Comparison of ENCODE assay signal across 25 cellular contexts in genomic region chr2:143152219-143152618, GRCh38. TPM values are rescaled to one million over a fixed set of nuclear protein-coding genes. Genes with fewer than 3 reads are reported as not detected.
DNase-seq lines count a peak whose midpoint lies in the region; ATAC-seq, FAIRE-seq and TF ChIP-seq lines count a peak whose summit lies in the region.
"Had no signal": no experiment of that assay in that cellular context is flagged by ENCODE, and none has a peak within 500 bp of the region (broad histone marks: within the 10 kb centered on the region; RNA-seq: fewer than 3 reads in every experiment).

No MANE protein-coding gene starts in this region.

- H3K27ac ChIP-seq in OCI-LY1 (ENCODE audit: low read depth, low read length, poor library complexity, severe bottlenecking) (peak overlapping the region; percentile 74), spleen (peak overlapping the region; percentile 55 to 88 (median 84))
- H3K27ac ChIP-seq: body of pancreas, neural progenitor cell, psoas muscle had no signal

- H3K9me2 ChIP-seq in OCI-LY1 (ENCODE audit: low read depth, low read length): no peaks in the 10 kb centered on the region

- H3K36me3 ChIP-seq in OCI-LY1 (ENCODE audit: insufficient read depth, low read length): peaks cover 18% of the 10 kb centered on the region; the same call in 1 of the 2 replicates
- H3K36me3 ChIP-seq in spleen: peaks cover 0 to 18% (median 3%) of the 10 kb centered on the region in 6 donors
- no peaks in the 10 kb centered on the region for H3K36me3 ChIP-seq in MG63
- H3K36me3 ChIP-seq: neural progenitor cell had no signal

- H3K9ac ChIP-seq in OCI-LY1 (ENCODE audit: low read length): no peak overlapping the region; the same call in 1 of the 2 replicates
- H3K9ac ChIP-seq: neural progenitor cell had no signal

- H3K27me3 Mint-ChIP-seq in activated naive CD4-positive, alpha-beta T cell treated with anti-CD3 and anti-CD28 coated beads for 36 hours (ENCODE audit: low read depth): no peaks in the 10 kb centered on the region
- H3K27me3 Mint-ChIP-seq in activated naive CD8-positive, alpha-beta T cell treated with anti-CD3 and anti-CD28 coated beads for 36 hours: no peaks in the 10 kb centered on the region

- H3K9me3 ChIP-seq in OCI-LY1 (ENCODE audit: low read length): no peaks in the 10 kb centered on the region
- no peaks in the 10 kb centered on the region for H3K9me3 ChIP-seq in spleen
- H3K9me3 ChIP-seq in MG63: no peaks in the 10 kb centered on the region
- H3K9me3 ChIP-seq: body of pancreas, psoas muscle had no signal

- no peak overlapping the region for H3K4me3 ChIP-seq in OCI-LY1 (ENCODE audit: low read depth, low read length, poor library complexity, severe bottlenecking)
- peak overlapping the region in 1 of 8 donors; percentile 30 for H3K4me3 ChIP-seq in spleen
- no peak overlapping the region for H3K4me3 ChIP-seq in MG63
- H3K4me3 ChIP-seq: body of pancreas, neural progenitor cell, psoas muscle had no signal

- intact Hi-C loops in activated naive CD4-positive, alpha-beta T cell treated with anti-CD3 and anti-CD28 coated beads for 36 hours (cut with micrococcal nuclease): loop anchor here (5.0 kb wide), 2 partner anchors 1045 to 1180 kb away; a partner anchor contains a TSS
- intact Hi-C loops in spleen (cut with DNase I; ENCODE audit: low total_unique reads): no loop called here

- TF ChIP-seq CTCF in OCI-LY1 (IDR thresholded peaks at IDR 0.05; ENCODE audit: low read length) (no peak), spleen (IDR thresholded peaks at IDR 0.05 in 8 of 11, conservative IDR thresholded peaks at IDR 0.05 in 3 of 11) (no peak)

- ATAC-seq in HG03139 (IDR thresholded peaks at IDR 0.05; ENCODE audit: unreplicated experiment): no peak
- ATAC-seq: body of pancreas, left lobe of liver, PC-3, psoas muscle had no signal

- no peak for DNase-seq in activated naive CD4-positive, alpha-beta T cell treated with anti-CD3 and anti-CD28 coated beads for 36 hours
- no peak for DNase-seq in activated naive CD4-positive, alpha-beta T cell (lab: John Stamatoyannopoulos, UW)
- no peak for DNase-seq in activated naive CD8-positive, alpha-beta T cell treated with anti-CD3 and anti-CD28 coated beads for 36 hours
- DNase-seq in spleen (no peak), H54 (ENCODE audit: insufficient read length, low spot score) (no peak), MG63 (no peak)
- DNase-seq: body of pancreas, DND-41, endodermal cell, GOT3, midbrain, NCI-H1930, NCI-H345, NCI-H82, PC-3, psoas muscle, SHP77 had no signal

- no peaks in the 10 kb centered on the region for H3K9me3 Mint-ChIP-seq in activated naive CD4-positive, alpha-beta T cell treated with anti-CD3 and anti-CD28 coated beads for 36 hours
- no peaks in the 10 kb centered on the region for H3K9me3 Mint-ChIP-seq in activated naive CD8-positive, alpha-beta T cell treated with anti-CD3 and anti-CD28 coated beads for 36 hours
- H3K9me3 Mint-ChIP-seq: endodermal cell, neural progenitor cell, type B pancreatic cell had no signal

- H3K4me3 Mint-ChIP-seq in activated naive CD4-positive, alpha-beta T cell treated with anti-CD3 and anti-CD28 coated beads for 36 hours: peak overlapping the region; percentile 77
- H3K4me3 Mint-ChIP-seq in activated naive CD8-positive, alpha-beta T cell treated with anti-CD3 and anti-CD28 coated beads for 36 hours: peak overlapping the region; percentile 70
- H3K4me3 Mint-ChIP-seq: endodermal cell, neural progenitor cell, type B pancreatic cell had no signal

- CTCF ChIA-PET in activated naive CD4-positive, alpha-beta T cell treated with anti-CD3 and anti-CD28 coated beads for 36 hours (lab: Charles Lee): interaction anchor here (1.1 to 2.4 kb wide), 4 partner anchors 10 to 40 kb away, joined by 3 to 11 read pairs (median 6); no protein-coding TSS in a partner anchor

- no peak overlapping the region for H2AFZ ChIP-seq in OCI-LY1 (ENCODE audit: low read length)
- H2AFZ ChIP-seq: neural progenitor cell had no signal

- peaks cover 84% of the 10 kb centered on the region for H3K4me1 Mint-ChIP-seq in activated naive CD4-positive, alpha-beta T cell treated with anti-CD3 and anti-CD28 coated beads for 36 hours (ENCODE audit: low read depth)
- peaks cover 70% of the 10 kb centered on the region for H3K4me1 Mint-ChIP-seq in activated naive CD8-positive, alpha-beta T cell treated with anti-CD3 and anti-CD28 coated beads for 36 hours
- H3K4me1 Mint-ChIP-seq: neural progenitor cell had no signal

- peaks cover 89% of the 10 kb centered on the region for H3K79me2 ChIP-seq in OCI-LY1 (ENCODE audit: insufficient read depth, low read length)

- FAIRE-seq in H54 (lab: Jason Lieb, UNC): no peak
- FAIRE-seq: colon had no signal

- no peaks in the 10 kb centered on the region for H4K20me1 ChIP-seq in OCI-LY1 (ENCODE audit: insufficient read depth, low read length)

- H3K4me1 ChIP-seq in OCI-LY1 (ENCODE audit: insufficient read depth, low read length, severe bottlenecking): peaks cover 99% of the 10 kb centered on the region
- peaks cover 48 to 98% (median 92%) of the 10 kb centered on the region in 6 donors for H3K4me1 ChIP-seq in spleen
- H3K4me1 ChIP-seq: body of pancreas, neural progenitor cell, psoas muscle had no signal

- H3K27me3 ChIP-seq in OCI-LY1 (ENCODE audit: insufficient read depth, low read length) (no peaks in the 10 kb centered on the region), spleen (replicated peaks in 1 of 7) (no peaks in the 10 kb centered on the region), MG63 (no peaks in the 10 kb centered on the region)
- H3K27me3 ChIP-seq: body of pancreas, neural progenitor cell had no signal

- H3K36me3 Mint-ChIP-seq in activated naive CD4-positive, alpha-beta T cell treated with anti-CD3 and anti-CD28 coated beads for 36 hours (ENCODE audit: low read depth): peaks cover 18% of the 10 kb centered on the region
- peaks cover 28% of the 10 kb centered on the region for H3K36me3 Mint-ChIP-seq in activated naive CD8-positive, alpha-beta T cell treated with anti-CD3 and anti-CD28 coated beads for 36 hours
- H3K36me3 Mint-ChIP-seq: neural progenitor cell, type B pancreatic cell had no signal

- H3K4me2 ChIP-seq in OCI-LY1 (ENCODE audit: low read length): peak overlapping the region; percentile 40
- H3K4me2 ChIP-seq: neural progenitor cell had no signal

- no peak for TF ChIP-seq POLR2A in spleen (IDR thresholded peaks at IDR 0.05)
- TF ChIP-seq POLR2A in H54 (IDR thresholded peaks at IDR 0.05; ENCODE audit: low read depth, low read length): no peak

- no peaks in the 10 kb centered on the region; the same call in 1 of the 2 replicates for H3F3A ChIP-seq in OCI-LY1 (ENCODE audit: insufficient read depth, low read length)

- H3K27ac Mint-ChIP-seq in activated naive CD4-positive, alpha-beta T cell treated with anti-CD3 and anti-CD28 coated beads for 36 hours: peak overlapping the region; percentile 91
- H3K27ac Mint-ChIP-seq in activated naive CD8-positive, alpha-beta T cell treated with anti-CD3 and anti-CD28 coated beads for 36 hours: peak overlapping the region; percentile 90
- H3K27ac Mint-ChIP-seq: endodermal cell, neural progenitor cell, type B pancreatic cell had no signal

- 81 to 97% (median 82%) methylated on average over 2 of the region's 2 CpGs for WGBS in spleen, 5 donors

RNA-seq across cellular contexts. Expression of gene ARHGAP15, which starts 23.0 kb away (rescaled TPM):
- 10 to 100 TPM; 85.7 to 90.1 TPM for total RNA-seq in activated naive CD4-positive, alpha-beta T cell treated with anti-CD3 and anti-CD28 coated beads for 36 hours
- 10 to 100 TPM; 45.2 to 47.0 TPM for total RNA-seq in activated naive CD8-positive, alpha-beta T cell treated with anti-CD3 and anti-CD28 coated beads for 36 hours
- 100 to 1,000 TPM in 6 of 7 donors, 10 to 100 TPM in 1; 99.0 to 219 (median 142) TPM for total RNA-seq in spleen
- 10 to 100 TPM; 55.8 to 76.6 (median 60.9) TPM for polyA plus RNA-seq in spleen
- not detected in 2 replicates for total RNA-seq in MG63 (2014; rRNA removed; shearing (Covaris generic); ENCODE audit: low replicate concordance)
- total RNA-seq: glomerular endothelial cell, PC-3 had no signal
- polyA plus RNA-seq: AG04450 had no signal

Comparison
In these comparisons a context has a peak if more than half of its experiments do, and no peak if none do; other contexts are left out.
1. RNA of gene ARHGAP15, which starts 23.0 kb away (total RNA-seq): 99.0 to 219 TPM in spleen, 85.7 to 90.1 TPM in activated naive CD4-positive, alpha-beta T cell treated with anti-CD3 and anti-CD28 coated beads for 36 hours and 45.2 to 47.0 TPM in activated naive CD8-positive, alpha-beta T cell treated with anti-CD3 and anti-CD28 coated beads for 36 hours; not detected in MG63; every median in the first group is over 10 times any median in the second.